In genomic region chr6:156777577-156777865, GRCh38 we compare ENCODE assay signal across 1 cellular context.
A peak's percentile ranks its signal among the peaks of the same experiment; 100 is the strongest.
TF ChIP-seq lines count a peak whose summit lies in the region.

No MANE protein-coding gene starts in this region.

TF ChIP-seq in HepG2, 621 proteins besides CTCF, POLR2A, EP300 and RAD21 (continued from another document and continues in another):
- TF ChIP-seq ARID4A (CRISPR knock-in tag; IDR thresholded peaks at IDR 0.05; ENCODE audit: borderline replicate concordance) (peak; percentile 56; the same call in 1 of the 2 replicates), ZNF652 (CRISPR knock-in tag; IDR thresholded peaks at IDR 0.05; ENCODE audit: borderline replicate concordance, low read depth) (no peak), PTBP1 (IDR thresholded peaks at IDR 0.05; ENCODE audit: low read depth, low read length, poor library complexity, severe bottlenecking) (no peak), ZNF629 (CRISPR knock-in tag; conservative IDR thresholded peaks at IDR 0.05) (0 out of 2 replicates have a peak, but pooled peaks have one; percentile 5), ESRRA (CRISPR knock-in tag; IDR thresholded peaks at IDR 0.05; ENCODE audit: low read depth) (no peak), REL (CRISPR knock-in tag; conservative IDR thresholded peaks at IDR 0.05) (no peak), ZNF326 (CRISPR knock-in tag; IDR thresholded peaks at IDR 0.05; ENCODE audit: borderline replicate concordance) (no peak), PAXIP1 (CRISPR knock-in tag; conservative IDR thresholded peaks at IDR 0.05) (no peak), SRSF1 (optimal IDR thresholded peaks at IDR 0.05; ENCODE audit: low read depth, low read length) (peak; percentile 75), ZNF788 (CRISPR knock-in tag; IDR thresholded peaks at IDR 0.05; ENCODE audit: borderline replicate concordance) (no peak), SKIL (CRISPR knock-in tag; IDR thresholded peaks at IDR 0.05; ENCODE audit: borderline replicate concordance) (no peak), ETS1 (CRISPR knock-in tag; IDR thresholded peaks at IDR 0.05) (peak; percentile 78; the same call in 1 of the 2 replicates), MYC (CRISPR knock-in tag; IDR thresholded peaks at IDR 0.05; ENCODE audit: borderline replicate concordance) (no peak), ZNF331 (CRISPR knock-in tag; IDR thresholded peaks at IDR 0.05) (no peak), ZNF484 (CRISPR knock-in tag; IDR thresholded peaks at IDR 0.05; ENCODE audit: borderline replicate concordance, low read depth) (no peak), RBAK (CRISPR knock-in tag; IDR thresholded peaks at IDR 0.05) (no peak), ZNF607 (CRISPR knock-in tag; IDR thresholded peaks at IDR 0.05; ENCODE audit: borderline replicate concordance) (no peak), PAWR (CRISPR knock-in tag; IDR thresholded peaks at IDR 0.05; ENCODE audit: borderline replicate concordance) (no peak), GTF3A (CRISPR knock-in tag; conservative IDR thresholded peaks at IDR 0.05) (no peak), TP53 (CRISPR knock-in tag; conservative IDR thresholded peaks at IDR 0.05) (no peak), HOXA5 (CRISPR knock-in tag; IDR thresholded peaks at IDR 0.05) (no peak), TEAD2 (CRISPR knock-in tag; IDR thresholded peaks at IDR 0.05) (no peak), THAP8 (CRISPR knock-in tag; IDR thresholded peaks at IDR 0.05; ENCODE audit: borderline replicate concordance) (0 out of 2 replicates have a peak, but pooled peaks have one; percentile 8), ZNF780A (CRISPR knock-in tag; IDR thresholded peaks at IDR 0.05) (no peak), ZNF121 (CRISPR knock-in tag; IDR thresholded peaks at IDR 0.05) (0 out of 2 replicates have a peak, but pooled peaks have one; percentile 5), TBL1XR1 (IDR thresholded peaks at IDR 0.05; ENCODE audit: borderline replicate concordance, low read length, partially characterized antibody) (no peak), SKI (IDR thresholded peaks at IDR 0.05; ENCODE audit: partially characterized antibody) (no peak), ZNF598 (CRISPR knock-in tag; IDR thresholded peaks at IDR 0.05; ENCODE audit: borderline replicate concordance) (no peak), SAP130 (CRISPR knock-in tag; IDR thresholded peaks at IDR 0.05; ENCODE audit: low read depth) (no peak), GFI1 (CRISPR knock-in tag; IDR thresholded peaks at IDR 0.05; ENCODE audit: borderline replicate concordance) (0 out of 2 replicates have a peak, but pooled peaks have one; percentile 15), PLSCR1 (CRISPR knock-in tag; IDR thresholded peaks at IDR 0.05; ENCODE audit: borderline replicate concordance) (no peak)
- TF ChIP-seq, protein P1, sequence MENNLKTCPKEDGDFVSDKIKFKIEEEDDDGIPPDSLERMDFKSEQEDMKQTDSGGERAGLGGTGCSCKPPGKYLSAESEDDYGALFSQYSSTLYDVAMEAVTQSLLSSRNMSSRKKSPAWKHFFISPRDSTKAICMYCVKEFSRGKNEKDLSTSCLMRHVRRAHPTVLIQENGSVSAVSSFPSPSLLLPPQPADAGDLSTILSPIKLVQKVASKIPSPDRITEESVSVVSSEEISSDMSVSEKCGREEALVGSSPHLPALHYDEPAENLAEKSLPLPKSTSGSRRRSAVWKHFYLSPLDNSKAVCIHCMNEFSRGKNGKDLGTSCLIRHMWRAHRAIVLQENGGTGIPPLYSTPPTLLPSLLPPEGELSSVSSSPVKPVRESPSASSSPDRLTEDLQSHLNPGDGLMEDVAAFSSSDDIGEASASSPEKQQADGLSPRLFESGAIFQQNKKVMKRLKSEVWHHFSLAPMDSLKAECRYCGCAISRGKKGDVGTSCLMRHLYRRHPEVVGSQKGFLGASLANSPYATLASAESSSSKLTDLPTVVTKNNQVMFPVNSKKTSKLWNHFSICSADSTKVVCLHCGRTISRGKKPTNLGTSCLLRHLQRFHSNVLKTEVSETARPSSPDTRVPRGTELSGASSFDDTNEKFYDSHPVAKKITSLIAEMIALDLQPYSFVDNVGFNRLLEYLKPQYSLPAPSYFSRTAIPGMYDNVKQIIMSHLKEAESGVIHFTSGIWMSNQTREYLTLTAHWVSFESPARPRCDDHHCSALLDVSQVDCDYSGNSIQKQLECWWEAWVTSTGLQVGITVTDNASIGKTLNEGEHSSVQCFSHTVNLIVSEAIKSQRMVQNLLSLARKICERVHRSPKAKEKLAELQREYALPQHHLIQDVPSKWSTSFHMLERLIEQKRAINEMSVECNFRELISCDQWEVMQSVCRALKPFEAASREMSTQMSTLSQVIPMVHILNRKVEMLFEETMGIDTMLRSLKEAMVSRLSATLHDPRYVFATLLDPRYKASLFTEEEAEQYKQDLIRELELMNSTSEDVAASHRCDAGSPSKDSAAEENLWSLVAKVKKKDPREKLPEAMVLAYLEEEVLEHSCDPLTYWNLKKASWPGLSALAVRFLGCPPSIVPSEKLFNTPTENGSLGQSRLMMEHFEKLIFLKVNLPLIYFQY (CRISPR knock-in tag; IDR thresholded peaks at IDR 0.05; ENCODE audit: borderline replicate concordance): no peak
- TF ChIP-seq, protein P2, sequence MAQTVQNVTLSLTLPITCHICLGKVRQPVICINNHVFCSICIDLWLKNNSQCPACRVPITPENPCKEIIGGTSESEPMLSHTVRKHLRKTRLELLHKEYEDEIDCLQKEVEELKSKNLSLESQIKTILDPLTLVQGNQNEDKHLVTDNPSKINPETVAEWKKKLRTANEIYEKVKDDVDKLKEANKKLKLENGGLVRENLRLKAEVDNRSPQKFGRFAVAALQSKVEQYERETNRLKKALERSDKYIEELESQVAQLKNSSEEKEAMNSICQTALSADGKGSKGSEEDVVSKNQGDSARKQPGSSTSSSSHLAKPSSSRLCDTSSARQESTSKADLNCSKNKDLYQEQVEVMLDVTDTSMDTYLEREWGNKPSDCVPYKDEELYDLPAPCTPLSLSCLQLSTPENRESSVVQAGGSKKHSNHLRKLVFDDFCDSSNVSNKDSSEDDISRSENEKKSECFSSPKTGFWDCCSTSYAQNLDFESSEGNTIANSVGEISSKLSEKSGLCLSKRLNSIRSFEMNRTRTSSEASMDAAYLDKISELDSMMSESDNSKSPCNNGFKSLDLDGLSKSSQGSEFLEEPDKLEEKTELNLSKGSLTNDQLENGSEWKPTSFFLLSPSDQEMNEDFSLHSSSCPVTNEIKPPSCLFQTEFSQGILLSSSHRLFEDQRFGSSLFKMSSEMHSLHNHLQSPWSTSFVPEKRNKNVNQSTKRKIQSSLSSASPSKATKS (CRISPR knock-in tag; IDR thresholded peaks at IDR 0.05): no peak
- TF ChIP-seq, protein P3, sequence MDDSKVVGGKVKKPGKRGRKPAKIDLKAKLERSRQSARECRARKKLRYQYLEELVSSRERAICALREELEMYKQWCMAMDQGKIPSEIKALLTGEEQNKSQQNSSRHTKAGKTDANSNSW (CRISPR knock-in tag; IDR thresholded peaks at IDR 0.05; ENCODE audit: borderline replicate concordance): no peak
- TF ChIP-seq, protein P4, sequence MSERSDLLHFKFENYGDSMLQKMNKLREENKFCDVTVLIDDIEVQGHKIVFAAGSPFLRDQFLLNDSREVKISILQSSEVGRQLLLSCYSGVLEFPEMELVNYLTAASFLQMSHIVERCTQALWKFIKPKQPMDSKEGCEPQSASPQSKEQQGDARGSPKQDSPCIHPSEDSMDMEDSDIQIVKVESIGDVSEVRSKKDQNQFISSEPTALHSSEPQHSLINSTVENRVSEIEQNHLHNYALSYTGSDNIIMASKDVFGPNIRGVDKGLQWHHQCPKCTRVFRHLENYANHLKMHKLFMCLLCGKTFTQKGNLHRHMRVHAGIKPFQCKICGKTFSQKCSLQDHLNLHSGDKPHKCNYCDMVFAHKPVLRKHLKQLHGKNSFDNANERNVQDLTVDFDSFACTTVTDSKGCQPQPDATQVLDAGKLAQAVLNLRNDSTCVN (CRISPR knock-in tag; IDR thresholded peaks at IDR 0.05; ENCODE audit: borderline replicate concordance): no peak
- TF ChIP-seq, protein P5, sequence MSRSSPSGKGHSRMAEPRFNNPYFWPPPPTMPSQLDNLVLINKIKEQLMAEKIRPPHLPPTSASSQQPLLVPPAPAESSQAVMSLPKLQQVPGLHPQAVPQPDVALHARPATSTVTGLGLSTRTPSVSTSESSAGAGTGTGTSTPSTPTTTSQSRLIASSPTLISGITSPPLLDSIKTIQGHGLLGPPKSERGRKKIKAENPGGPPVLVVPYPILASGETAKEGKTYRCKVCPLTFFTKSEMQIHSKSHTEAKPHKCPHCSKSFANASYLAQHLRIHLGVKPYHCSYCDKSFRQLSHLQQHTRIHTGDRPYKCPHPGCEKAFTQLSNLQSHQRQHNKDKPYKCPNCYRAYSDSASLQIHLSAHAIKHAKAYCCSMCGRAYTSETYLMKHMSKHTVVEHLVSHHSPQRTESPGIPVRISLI (CRISPR knock-in tag; IDR thresholded peaks at IDR 0.05; ENCODE audit: borderline replicate concordance): no peak
